23 cellular contexts compared by ENCODE assay signal in genomic region chr13:35858665-35859064, GRCh38.
DNase-seq lines count a peak whose midpoint lies in the region; ATAC-seq, FAIRE-seq and TF ChIP-seq lines count a peak whose summit lies in the region.
"Had no signal": no experiment of that assay in that cellular context is flagged by ENCODE, and none has a peak within 500 bp of the region (broad histone marks: within the 10 kb centered on the region; RNA-seq: fewer than 3 reads in every experiment).

No MANE protein-coding gene starts in this region.

- H4K8ac ChIP-seq in H1 (ENCODE audit: extremely low read depth, insufficient read depth, low read length): no peak overlapping the region

- peaks cover 2% of the 10 kb centered on the region for H3K23me2 ChIP-seq in H1 (ENCODE audit: low read depth, low read length)

- peak overlapping the region; percentile 84; the same call in 1 of the 2 replicates for H2AK5ac ChIP-seq in H1 (ENCODE audit: low read depth, low read length)

- no peak overlapping the region for H2AFZ ChIP-seq in ACC112 (ENCODE audit: low read length, unreplicated experiment)
- no peak overlapping the region for H2AFZ ChIP-seq in H1 (ENCODE audit: low read length)

- ATAC-seq in left lung: peak; percentile 63
- ATAC-seq in naive thymus-derived CD8-positive, alpha-beta T cell: no peak
- ATAC-seq: A549, esophagus mucosa, K562 had no signal

- peak overlapping the region; percentile 72 for H3K4ac ChIP-seq in H1 (replicated peaks; ENCODE audit: insufficient read length, low read depth, low read length)

- no peak overlapping the region for H3K4me3 Mint-ChIP-seq in naive thymus-derived CD8-positive, alpha-beta T cell
- H3K4me3 Mint-ChIP-seq: activated naive CD4-positive, alpha-beta T cell treated with anti-CD3 and anti-CD28 coated beads for 36 hours; CD14-positive monocyte had no signal

- H3K18ac ChIP-seq in H1 (ENCODE audit: extremely low read depth, low read length): peak overlapping the region; percentile 86; the same call in 1 of the 2 replicates

- H3K23ac ChIP-seq in H1 (ENCODE audit: insufficient read length): no peak overlapping the region

- FAIRE-seq in H1 (lab: Jason Lieb, UNC): no peak
- FAIRE-seq: A549, K562, keratinocyte had no signal

- peak overlapping the region in 1 of 2 experiments; percentile 63; a peak in 2 of 4 replicates for H3K4me2 ChIP-seq in H1 (ENCODE audit: insufficient read depth in 1 of 2, low read depth in 2 of 2, low read length in 2 of 2)
- H3K4me2 ChIP-seq: A549 had no signal

- no peaks in the 10 kb centered on the region for H3K36me3 Mint-ChIP-seq in naive thymus-derived CD8-positive, alpha-beta T cell
- H3K36me3 Mint-ChIP-seq: CD14-positive monocyte had no signal

- H3K56ac ChIP-seq in H1 (replicated peaks; ENCODE audit: insufficient read length, low read depth, low read length): no peak overlapping the region

- H3K36me3 ChIP-seq in ACC112 (ENCODE audit: insufficient read depth, low read length) (no peaks in the 10 kb centered on the region), H1 (ENCODE audit: control insufficient read depth in 2 of 4, insufficient read depth in 4 of 4, low read length in 3 of 4) (peaks cover under 1 to 4% (median 2%) of the 10 kb centered on the region in 4 experiments; a peak in 4 of 8 replicates), left lung (no peaks in the 10 kb centered on the region)
- H3K36me3 ChIP-seq: Peyer's patch, thyroid gland had no signal

- no peak overlapping the region for H3K4me3 ChIP-seq in ACC112 (ENCODE audit: low read depth, low read length)
- H3K4me3 ChIP-seq in H1 (ENCODE audit: extremely low read depth in 1 of 4, insufficient read depth in 2 of 4, low read depth in 3 of 4, low read length in 4 of 4): no peak overlapping the region; a peak in 1 of 8 replicates
- no peak overlapping the region for H3K4me3 ChIP-seq in left lung
- H3K4me3 ChIP-seq in skeletal muscle cell (ENCODE audit: low read depth, low read length): no peak overlapping the region
- H3K4me3 ChIP-seq: A549, dorsolateral prefrontal cortex, K562, Peyer's patch, smooth muscle cell, thyroid gland had no signal

- no peak for DNase-seq in H1 (ENCODE audit: low read depth in 1 of 2, low spot score in 2 of 2)
- no peak for DNase-seq in left lung
- peak; percentile 60 for DNase-seq in skeletal muscle cell (ENCODE audit: low read depth)
- no peak for DNase-seq in NCI-H2196 treated with DMSO at 0.1 percent for 48 hours (lab: John Stamatoyannopoulos, UW; ENCODE audit: unreplicated experiment)
- no peak for DNase-seq in activated CD4-positive, alpha-beta T cell treated with anti-CD3 and anti-CD28 coated beads for 48 hours
- no peak for DNase-seq in naive thymus-derived CD8-positive, alpha-beta T cell
- DNase-seq in DMS 273 (lab: John Stamatoyannopoulos, UW; ENCODE audit: unreplicated experiment): no peak
- DNase-seq: activated CD4-positive, alpha-beta T cell treated with anti-CD3 and anti-CD28 coated beads, Interleukin-2, amount 50 U/mL, for 1 hour; activated naive CD4-positive, alpha-beta T cell treated with anti-CD3 and anti-CD28 coated beads for 36 hours; activated T-cell treated with anti-CD3 and anti-CD28 coated beads for 4 hours; DMS153; dorsolateral prefrontal cortex; NCI-H2171 treated with DMSO at 0.1 percent for 48 hours; NCI-H82; Peyer's patch; thyroid gland had no signal

- no peak overlapping the region for H3K9ac ChIP-seq in H1 (replicated peaks in 1 of 4; ENCODE audit: extremely low read depth in 1 of 4, low read depth in 3 of 4, low read length in 3 of 4)

- H3K79me2 ChIP-seq in ACC112 (ENCODE audit: control insufficient read depth, insufficient read depth, low read length, unreplicated experiment) (no peaks in the 10 kb centered on the region), H1 (ENCODE audit: control insufficient read depth in 1 of 2, insufficient read depth in 2 of 2, low read length in 2 of 2) (peaks cover 0 to 13% of the 10 kb centered on the region in 2 experiments; a peak in 2 of 4 replicates)

- no peak overlapping the region for H3K27ac Mint-ChIP-seq in naive thymus-derived CD8-positive, alpha-beta T cell
- H3K27ac Mint-ChIP-seq: activated naive CD4-positive, alpha-beta T cell treated with anti-CD3 and anti-CD28 coated beads for 36 hours; CD14-positive monocyte had no signal

- peak overlapping the region; percentile 67 for H2BK120ac ChIP-seq in H1 (replicated peaks; ENCODE audit: low read depth, low read length)

- intact Hi-C loops in left lung (cut with DNase I): no loop called here

- H3K9me3 ChIP-seq in H1 (ENCODE audit: insufficient read depth in 2 of 2, low read depth in 1 of 2, low read length in 1 of 2): no peaks in the 10 kb centered on the region
- no peaks in the 10 kb centered on the region for H3K9me3 ChIP-seq in left lung
- H3K9me3 ChIP-seq: A549, Peyer's patch, thyroid gland had no signal

- H3K9me3 Mint-ChIP-seq in naive thymus-derived CD8-positive, alpha-beta T cell: peaks cover 0 to 13% (median 3%) of the 10 kb centered on the region in 9 donors

- H4K20me1 ChIP-seq in H1 (replicated peaks in 1 of 2; ENCODE audit: control insufficient read depth in 1 of 2, insufficient read depth in 2 of 2, low read length in 2 of 2): no peaks in the 10 kb centered on the region

- peaks cover 18 to 56% (median 27%) of the 10 kb centered on the region in 5 donors for H3K27me3 Mint-ChIP-seq in naive thymus-derived CD8-positive, alpha-beta T cell

- peaks cover 0 to 2% (median 0%) of the 10 kb centered on the region in 4 donors for H3K4me1 Mint-ChIP-seq in naive thymus-derived CD8-positive, alpha-beta T cell
- H3K4me1 Mint-ChIP-seq: CD14-positive monocyte had no signal

- WGBS in H1 (ENCODE audit: extremely low coverage in 1 of 2, insufficient coverage in 1 of 2, insufficient read length in 1 of 2, insufficient replicate concordance in 2 of 2, low coverage in 1 of 2, low lambda C conversion rate in 2 of 2, missing lambda C conversion rate in 1 of 2), 2 experiments: 78% methylated on average over 1 of the region's 1 CpG; no CpG with 5 or more reads in 1 of the 2 experiments

- peak overlapping the region; percentile 95; the same call in 1 of the 2 replicates for H2BK5ac ChIP-seq in H1 (ENCODE audit: low read depth, low read length)

- peak overlapping the region; percentile 96 for H2BK20ac ChIP-seq in H1 (ENCODE audit: low read length)

- H3K4me1 ChIP-seq in ACC112 (ENCODE audit: control insufficient read depth, insufficient read depth, low read length, unreplicated experiment): peaks cover 32% of the 10 kb centered on the region
- peaks cover 15 to 42% (median 35%) of the 10 kb centered on the region in 4 experiments for H3K4me1 ChIP-seq in H1 (replicated peaks in 1 of 4; ENCODE audit: control insufficient read depth in 3 of 4, insufficient read depth in 4 of 4, low read length in 3 of 4)
- no peaks in the 10 kb centered on the region for H3K4me1 ChIP-seq in left lung
- H3K4me1 ChIP-seq: Peyer's patch, thyroid gland had no signal

- POLR2A ChIA-PET in H1 (lab: Charles Lee; ENCODE audit: partially characterized antibody): no interaction called here
- POLR2A ChIA-PET in naive thymus-derived CD8-positive, alpha-beta T cell (lab: Charles Lee): no interaction called here

- TF ChIP-seq CTCF in H1 (IDR thresholded peaks at IDR 0.05; ENCODE audit: control extremely low read depth in 1 of 3, insufficient read depth in 1 of 3, low read depth in 1 of 3, low read length in 3 of 3) (no peak), left lung (IDR thresholded peaks at IDR 0.05) (no peak)

- H3K14ac ChIP-seq in H1 (ENCODE audit: insufficient read length): no peak overlapping the region

- H3K27ac ChIP-seq in ACC112 (ENCODE audit: low read depth, low read length) (peak overlapping the region; percentile 18; the same call in 1 of the 2 replicates), H1 (ENCODE audit: low read depth, low read length) (peak overlapping the region; percentile 57; the same call in 1 of the 2 replicates), left lung (no peak overlapping the region)
- H3K27ac ChIP-seq: A549, thyroid gland had no signal

- H3K27me3 ChIP-seq in ACC112 (ENCODE audit: insufficient read depth, low read length): no peaks in the 10 kb centered on the region
- H3K27me3 ChIP-seq in H1 (replicated peaks in 1 of 4; ENCODE audit: control insufficient read depth in 3 of 4, extremely low read depth in 1 of 4, insufficient read depth in 3 of 4, low read length in 3 of 4): no peaks in the 10 kb centered on the region
- no peaks in the 10 kb centered on the region for H3K27me3 ChIP-seq in left lung
- H3K27me3 ChIP-seq: dorsolateral prefrontal cortex, Peyer's patch, thyroid gland had no signal

- H2BK15ac ChIP-seq in H1 (ENCODE audit: low read length): no peak overlapping the region

- no peak for TF ChIP-seq EP300 in H1 (IDR thresholded peaks at IDR 0.05; ENCODE audit: borderline replicate concordance in 1 of 2, low read depth in 2 of 2, low read length in 2 of 2)

- CTCF ChIA-PET in H1 (lab: Charles Lee; ENCODE audit: partially characterized antibody): interaction anchor here (0.6 kb wide), 1 partner anchor 54 kb away, joined by 3 read pairs; no protein-coding TSS in a partner anchor

- no peak for TF ChIP-seq RAD21 in H1 (IDR thresholded peaks at IDR 0.05 in 1 of 2, conservative IDR thresholded peaks at IDR 0.05 in 1 of 2; ENCODE audit: low read depth in 2 of 2, low read length in 2 of 2)

- peak overlapping the region; percentile 96; the same call in 1 of the 2 replicates for H2BK12ac ChIP-seq in H1 (ENCODE audit: low read depth, low read length)

- H4K5ac ChIP-seq in H1 (ENCODE audit: insufficient read length, low read depth, low read length): peak overlapping the region; percentile 52

- TF ChIP-seq POLR2A in H1 (IDR thresholded peaks at IDR 0.05; ENCODE audit: control extremely low read depth in 1 of 2, low read depth in 2 of 2, low read length in 2 of 2): no peak

- peak overlapping the region; percentile 84 for H4K91ac ChIP-seq in H1 (replicated peaks; ENCODE audit: insufficient read length, low read length)

- H3K79me1 ChIP-seq in H1 (ENCODE audit: low read depth, low read length): no peaks in the 10 kb centered on the region

Comparison
In these comparisons a context has a peak if more than half of its experiments do, and no peak if none do; other contexts are left out.
1. H3K27ac ChIP-seq: peak in ACC112 (single experiment) and H1 (single experiment); none in left lung (0 of 2).